ENCODE assay signal across 14 cellular contexts in the genomic region with DNA sequence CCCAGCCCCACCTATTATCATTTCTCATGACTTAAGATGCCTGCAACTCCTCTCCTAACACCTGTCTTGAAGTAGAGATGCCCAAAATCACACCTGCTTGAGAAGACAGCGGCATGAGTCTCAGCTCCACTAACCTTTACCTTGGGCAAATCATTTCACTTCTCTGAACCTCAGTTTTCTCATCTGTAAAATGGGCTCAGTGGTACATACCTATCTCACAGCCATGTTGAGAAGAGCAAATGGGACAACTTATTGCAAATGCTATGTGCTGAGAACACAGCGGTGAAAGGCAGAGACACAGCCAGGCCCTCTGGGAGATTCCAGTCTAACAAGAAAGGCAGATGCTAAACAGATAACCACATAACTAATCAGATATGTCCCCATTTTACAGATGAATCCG. TPM values are rescaled to one million over a fixed set of nuclear protein-coding genes. Genes with fewer than 3 reads are reported as not detected.
DNase-seq lines count a peak whose midpoint lies in the region; ATAC-seq, FAIRE-seq and TF ChIP-seq lines count a peak whose summit lies in the region.
"Had no signal": no experiment of that assay in that cellular context is flagged by ENCODE, and none has a peak within 500 bp of the region (broad histone marks: within the 10 kb centered on the region; RNA-seq: fewer than 3 reads in every experiment).

No MANE protein-coding gene starts in this region.

- no peak for TF ChIP-seq RAD21 in HepG2 (CRISPR knock-in tag; IDR thresholded peaks at IDR 0.05)

- TF ChIP-seq POLR2A in HepG2 (IDR thresholded peaks at IDR 0.05; ENCODE audit: insufficient read depth in 1 of 2, low read depth in 2 of 2, low read length in 2 of 2): peak in 1 of 2 experiments; percentile 20; a peak in 1 of 4 replicates

- peaks cover 0 to under 1% (median 0%) of the 10 kb centered on the region in 3 donors for H3K36me3 Mint-ChIP-seq in CD8-positive, alpha-beta memory T cell
- H3K36me3 Mint-ChIP-seq in Caco-2 (ENCODE audit: insufficient read depth, unreplicated experiment): peaks cover 15% of the 10 kb centered on the region
- H3K36me3 Mint-ChIP-seq: CD8-positive, alpha-beta T cell had no signal

- CTCF ChIA-PET in HepG2 (lab: Yijun Ruan, JAX; ENCODE audit: low intra/inter-chr PET ratio, low total read pairs) (no interaction called here), Caco-2 (lab: Charles Lee) (no interaction called here)
- CTCF ChIA-PET in CD8-positive, alpha-beta memory T cell (lab: Charles Lee): interaction anchor here (0.9 kb wide), 1 partner anchor 10 kb away, joined by 4 read pairs; no protein-coding TSS in a partner anchor

- no peak for TF ChIP-seq EP300 in HepG2 (IDR thresholded peaks at IDR 0.05; ENCODE audit: low read depth in 2 of 2, low read length in 2 of 2)
- TF ChIP-seq EP300 in HepG2 (CRISPR knock-in tag; IDR thresholded peaks at IDR 0.05; ENCODE audit: borderline replicate concordance): no peak

- TF ChIP-seq CTCF in colonic mucosa (IDR thresholded peaks at IDR 0.05): no peak
- TF ChIP-seq CTCF in HepG2 (CRISPR knock-in tag; IDR thresholded peaks at IDR 0.05): no peak
- no peak for TF ChIP-seq CTCF in Caco-2 (IDR thresholded peaks at IDR 0.05; ENCODE audit: insufficient read depth in 1 of 2, low read depth in 1 of 2, low read length in 1 of 2, severe bottlenecking in 1 of 2, unreplicated experiment in 1 of 2)

- no peak overlapping the region for H3K4me2 ChIP-seq in HepG2 (ENCODE audit: low read depth, low read length)

- 97% methylated on average over 3 of the region's 3 CpGs for WGBS in HepG2 (ENCODE audit: low lambda C conversion rate)

- peaks cover under 1% of the 10 kb centered on the region for H3K79me2 ChIP-seq in HepG2 (ENCODE audit: insufficient read depth, low read length)

- no peak for FAIRE-seq in HepG2 (lab: Jason Lieb, UNC)
- FAIRE-seq: GM19239, HTR-8/SVneo had no signal

- no peaks in the 10 kb centered on the region for H3K9me3 Mint-ChIP-seq in CD8-positive, alpha-beta memory T cell
- no peaks in the 10 kb centered on the region for H3K9me3 Mint-ChIP-seq in Caco-2 (ENCODE audit: unreplicated experiment)
- H3K9me3 Mint-ChIP-seq: CD8-positive, alpha-beta T cell; HFFc6 had no signal

- ATAC-seq in HepG2 (no peak), HG03342 (IDR thresholded peaks at IDR 0.05; ENCODE audit: unreplicated experiment) (no peak)
- ATAC-seq: CD8-positive, alpha-beta T cell had no signal

- H3K27me3 Mint-ChIP-seq in CD8-positive, alpha-beta memory T cell: peaks cover 2 to 17% of the 10 kb centered on the region in 2 donors
- H3K27me3 Mint-ChIP-seq in Caco-2 (ENCODE audit: insufficient read depth, unreplicated experiment): peaks cover 2% of the 10 kb centered on the region

- H3K4me3 Mint-ChIP-seq in CD8-positive, alpha-beta memory T cell: no peak overlapping the region
- no peak overlapping the region for H3K4me3 Mint-ChIP-seq in Caco-2 (ENCODE audit: unreplicated experiment)
- H3K4me3 Mint-ChIP-seq: CD14-positive monocyte; CD8-positive, alpha-beta T cell; HFFc6 had no signal

- DNase-seq in colonic mucosa (no peak), HepG2 (ENCODE audit: low spot score) (no peak), Caco-2 (no peak)
- DNase-seq in CD8-positive, alpha-beta memory T cell: no peak
- DNase-seq: CD8-positive, alpha-beta T cell; DMS53; GF-D8; HCEC 1CT; HFFc6 had no signal

- H3K27me3 ChIP-seq in colonic mucosa (no peaks in the 10 kb centered on the region), HepG2 (ENCODE audit: control insufficient read depth in 1 of 2, insufficient read depth in 2 of 2, low read length in 2 of 2) (no peaks in the 10 kb centered on the region; a peak in 1 of 5 replicates), subcutaneous abdominal adipose tissue (ENCODE audit: control insufficient read depth in 5 of 5, insufficient read depth in 4 of 5, low read length in 5 of 5) (no peaks in the 10 kb centered on the region), Caco-2 (replicated peaks; ENCODE audit: control insufficient read depth, insufficient read depth, low read length) (no peaks in the 10 kb centered on the region; the same call in 1 of the 2 replicates)
- no peaks in the 10 kb centered on the region for H3K27me3 ChIP-seq in CD8-positive, alpha-beta memory T cell (ENCODE audit: insufficient read depth, low read length, poor library complexity, severe bottlenecking)

- H3K4me3 ChIP-seq in colonic mucosa: no peak overlapping the region
- H3K4me3 ChIP-seq in HepG2 (replicated peaks in 1 of 3; ENCODE audit: insufficient read depth in 1 of 3, low read depth in 2 of 3, low read length in 3 of 3): no peak overlapping the region
- H3K4me3 ChIP-seq in subcutaneous abdominal adipose tissue (ENCODE audit: low read depth in 1 of 5, low read length in 5 of 5): no peak overlapping the region
- H3K4me3 ChIP-seq in CD8-positive, alpha-beta memory T cell (ENCODE audit: low read length): no peak overlapping the region
- H3K4me3 ChIP-seq in Caco-2 (ENCODE audit: low read depth, low read length): no peak overlapping the region

- peaks cover 15% of the 10 kb centered on the region for H4K20me1 ChIP-seq in HepG2 (ENCODE audit: insufficient read depth, low read length)

- H3K36me3 ChIP-seq in colonic mucosa: no peaks in the 10 kb centered on the region
- H3K36me3 ChIP-seq in HepG2 (replicated peaks in 1 of 2; ENCODE audit: control insufficient read depth in 1 of 2, insufficient read depth in 2 of 2, low read length in 2 of 2): peaks cover 1 to 4% of the 10 kb centered on the region in 2 experiments; a peak in 1 of 5 replicates
- peaks cover 0 to 3% (median 0%) of the 10 kb centered on the region in 5 donors for H3K36me3 ChIP-seq in subcutaneous abdominal adipose tissue (ENCODE audit: control insufficient read depth in 5 of 5, insufficient read depth in 5 of 5, low read length in 5 of 5)
- H3K36me3 ChIP-seq in CD8-positive, alpha-beta memory T cell (ENCODE audit: insufficient read depth, low read length): no peaks in the 10 kb centered on the region
- H3K36me3 ChIP-seq in Caco-2 (ENCODE audit: control insufficient read depth, insufficient read depth, low read length): no peaks in the 10 kb centered on the region; the same call in 1 of the 2 replicates

- intact Hi-C loops in colonic mucosa (cut with DNase I): no loop called here
- intact Hi-C loops in HepG2 (cut with micrococcal nuclease; ENCODE audit: unreplicated experiment): no loop called here
- intact Hi-C loops in Caco-2 (cut with micrococcal nuclease; ENCODE audit: unreplicated experiment): no loop called here

- no peaks in the 10 kb centered on the region for H3K4me1 Mint-ChIP-seq in CD8-positive, alpha-beta memory T cell
- H3K4me1 Mint-ChIP-seq in Caco-2 (ENCODE audit: low read depth, unreplicated experiment): no peaks in the 10 kb centered on the region

- H3K9ac ChIP-seq in colonic mucosa (ENCODE audit: low read depth in 2 of 2, low read length in 2 of 2) (peak overlapping the region in 1 of 2 donors; percentile 73), HepG2 (ENCODE audit: insufficient read depth, low read depth, low read length) (no peak overlapping the region), subcutaneous abdominal adipose tissue (ENCODE audit: low read length in 5 of 5) (no peak overlapping the region)

- H3K27ac ChIP-seq in colonic mucosa (peak overlapping the region; percentile 55), HepG2 (ENCODE audit: extremely low read length, insufficient read depth, low read length) (no peak overlapping the region), subcutaneous abdominal adipose tissue (ENCODE audit: low read depth, low read length) (peak overlapping the region; percentile 90)
- H3K27ac ChIP-seq in CD8-positive, alpha-beta memory T cell (ENCODE audit: low read depth, low read length): no peak overlapping the region

- POLR2A ChIA-PET in HepG2 (lab: Yijun Ruan, JAX): interaction anchor here (11.4 kb wide), 1 partner anchor 32 kb away, joined by 141 read pairs; no protein-coding TSS in a partner anchor
- POLR2A ChIA-PET in CD8-positive, alpha-beta memory T cell (lab: Charles Lee): no interaction called here
- POLR2A ChIA-PET in Caco-2 (lab: Charles Lee): interaction anchor here (0.5 to 0.8 kb wide), 3 partner anchors 30 to 443 kb away, joined by 3 to 17 read pairs (median 4); no protein-coding TSS in a partner anchor

- in situ Hi-C loops in HepG2 (cut with HindIII; ENCODE audit: extremely low pct_ligation_motif_present, low pct_unique_long_range_greater_than_20kb): no loop called here

- peaks cover 18% of the 10 kb centered on the region for H3K4me1 ChIP-seq in colonic mucosa
- H3K4me1 ChIP-seq in HepG2 (ENCODE audit: insufficient read depth, low read length): peaks cover 29% of the 10 kb centered on the region
- peaks cover 5 to 63% (median 58%) of the 10 kb centered on the region in 5 donors for H3K4me1 ChIP-seq in subcutaneous abdominal adipose tissue (ENCODE audit: control insufficient read depth in 5 of 5, insufficient read depth in 5 of 5, low read length in 5 of 5)
- H3K4me1 ChIP-seq in CD8-positive, alpha-beta memory T cell (ENCODE audit: insufficient read depth, low read length): no peaks in the 10 kb centered on the region
- 0 out of 2 replicates have a peak, but pooled peaks cover 4% of the 10 kb centered on the region for H3K4me1 ChIP-seq in Caco-2

- no peak overlapping the region for H3K27ac Mint-ChIP-seq in CD8-positive, alpha-beta memory T cell
- no peak overlapping the region for H3K27ac Mint-ChIP-seq in Caco-2 (ENCODE audit: unreplicated experiment)
- H3K27ac Mint-ChIP-seq: CD8-positive, alpha-beta T cell; HFFc6 had no signal

- H2AFZ ChIP-seq in HepG2 (ENCODE audit: low read length): no peak overlapping the region

- no TSS peak for BruUV-seq in HepG2 (replicated peaks; lab: Mats Ljungman, UMichigan)
- BruUV-seq in Caco-2 (replicated peaks; lab: Mats Ljungman, UMichigan): no TSS peak

- H3K9me3 ChIP-seq in colonic mucosa (no peaks in the 10 kb centered on the region), HepG2 (ENCODE audit: low read length) (no peaks in the 10 kb centered on the region), subcutaneous abdominal adipose tissue (ENCODE audit: control insufficient read depth in 5 of 5, low read length in 5 of 5) (no peaks in the 10 kb centered on the region), Caco-2 (no peaks in the 10 kb centered on the region)
- H3K9me3 ChIP-seq in CD8-positive, alpha-beta memory T cell (ENCODE audit: low read length): no peaks in the 10 kb centered on the region

RNA-seq across cellular contexts. Expression of gene TST, which starts 7.8 kb away (rescaled TPM):
- total RNA-seq in colonic mucosa (100 to 1,000 TPM; 410 to 474 TPM), HepG2 (2016; rRNA removed; fragmentation: Illumina TruSeq; extraction: Trizol) (44.1 and 44.6 TPM in 2 replicates), Caco-2 (2022) (37.0 and 44.9 TPM in 2 replicates)
- 13.7 and 15.5 TPM in 2 replicates for total RNA-seq in HepG2 (2016; cell fraction: cytosol; rRNA removed; fragmentation: Illumina TruSeq; extraction: Trizol; ENCODE audit: low read depth)
- total RNA-seq in HepG2 (2016; cell fraction: insoluble cytoplasmic fraction; rRNA removed; fragmentation: Illumina TruSeq; extraction: Trizol): 40.1 and 44.0 TPM in 2 replicates
- 17.1 and 24.3 TPM in 2 replicates for total RNA-seq in HepG2 (2016; cell fraction: membrane; rRNA removed; fragmentation: Illumina TruSeq; extraction: Trizol)
- 22.6 and 23.7 TPM in 2 replicates for total RNA-seq in HepG2 (2016; cell fraction: nucleus; rRNA removed; fragmentation: Illumina TruSeq; extraction: Trizol)
- polyA plus RNA-seq in HepG2 (2011; rRNA removed): 63.6 and 86.4 TPM in 2 replicates
- 76.5 and 98.4 TPM in 2 replicates for polyA plus RNA-seq in HepG2 (2011; cell fraction: cytosol; rRNA removed)
- 54.5 and 63.2 TPM in 2 replicates for polyA plus RNA-seq in HepG2 (2011; cell fraction: nucleus; rRNA removed)
- polyA plus RNA-seq in HepG2 (2012): 53.9 and 67.5 TPM in 2 replicates
- 13.5 and 13.9 TPM in 2 replicates for polyA plus RNA-seq in HepG2 (2016; cell fraction: cytosol; fragmentation: Illumina TruSeq; extraction: Trizol; ENCODE audit: low read depth)
- polyA plus RNA-seq in HepG2 (2016; cell fraction: insoluble cytoplasmic fraction; fragmentation: Illumina TruSeq; extraction: Trizol; ENCODE audit: low read depth): 41.1 and 43.9 TPM in 2 replicates
- polyA plus RNA-seq in HepG2 (2016; cell fraction: membrane; fragmentation: Illumina TruSeq; extraction: Trizol; ENCODE audit: low read depth): 14.3 and 18.2 TPM in 2 replicates
- 31.5 and 36.8 TPM in 2 replicates for polyA plus RNA-seq in HepG2 (2016; cell fraction: nucleus; fragmentation: Illumina TruSeq; extraction: Trizol; ENCODE audit: insufficient read depth, low read depth)
- polyA minus RNA-seq in HepG2 (2011; rRNA and poly(A)+ RNA removed; ENCODE audit: low replicate concordance): 30.9 and 77.7 TPM in 2 replicates
- polyA minus RNA-seq in HepG2 (2011; cell fraction: cytosol; rRNA and poly(A)+ RNA removed): 20.6 and 23.0 TPM in 2 replicates
- polyA minus RNA-seq in HepG2 (2011; cell fraction: nucleus; rRNA and poly(A)+ RNA removed): 24.1 and 24.4 TPM in 2 replicates
- total RNA-seq in CD8-positive, alpha-beta memory T cell: 1 to 10 TPM; 3.7 to 5.1 TPM
- polyA plus RNA-seq in CD8-positive, alpha-beta memory T cell: 0.75 TPM
- total RNA-seq: CD8-positive, alpha-beta T cell had no signal

RNA-seq across cellular contexts. Expression of gene MPST, which starts 8.1 kb away (rescaled TPM):
- total RNA-seq in colonic mucosa (100 to 1,000 TPM; 217 to 259 TPM), HepG2 (2016; rRNA removed; fragmentation: Illumina TruSeq; extraction: Trizol) (94.8 and 133 TPM in 2 replicates), Caco-2 (2022) (81.8 and 83.7 TPM in 2 replicates)
- 214 and 241 TPM in 2 replicates for total RNA-seq in HepG2 (2016; cell fraction: cytosol; rRNA removed; fragmentation: Illumina TruSeq; extraction: Trizol; ENCODE audit: low read depth)
- 83.9 and 129 TPM in 2 replicates for total RNA-seq in HepG2 (2016; cell fraction: insoluble cytoplasmic fraction; rRNA removed; fragmentation: Illumina TruSeq; extraction: Trizol)
- total RNA-seq in HepG2 (2016; cell fraction: membrane; rRNA removed; fragmentation: Illumina TruSeq; extraction: Trizol): 236 and 281 TPM in 2 replicates
- 43.0 and 55.9 TPM in 2 replicates for total RNA-seq in HepG2 (2016; cell fraction: nucleus; rRNA removed; fragmentation: Illumina TruSeq; extraction: Trizol)
- 141 and 191 TPM in 2 replicates for polyA plus RNA-seq in HepG2 (2011; rRNA removed)
- 159 and 302 TPM in 2 replicates for polyA plus RNA-seq in HepG2 (2011; cell fraction: cytosol; rRNA removed)
- polyA plus RNA-seq in HepG2 (2011; cell fraction: nucleus; rRNA removed): 297 and 319 TPM in 2 replicates
- polyA plus RNA-seq in HepG2 (2012): 112 and 147 TPM in 2 replicates
- 221 and 245 TPM in 2 replicates for polyA plus RNA-seq in HepG2 (2016; cell fraction: cytosol; fragmentation: Illumina TruSeq; extraction: Trizol; ENCODE audit: low read depth)
- 107 and 116 TPM in 2 replicates for polyA plus RNA-seq in HepG2 (2016; cell fraction: insoluble cytoplasmic fraction; fragmentation: Illumina TruSeq; extraction: Trizol; ENCODE audit: low read depth)
- 209 and 227 TPM in 2 replicates for polyA plus RNA-seq in HepG2 (2016; cell fraction: membrane; fragmentation: Illumina TruSeq; extraction: Trizol; ENCODE audit: low read depth)
- polyA plus RNA-seq in HepG2 (2016; cell fraction: nucleus; fragmentation: Illumina TruSeq; extraction: Trizol; ENCODE audit: insufficient read depth, low read depth): 107 and 117 TPM in 2 replicates
- polyA minus RNA-seq in HepG2 (2011; rRNA and poly(A)+ RNA removed; ENCODE audit: low replicate concordance): 17.7 and 144 TPM in 2 replicates
- 94.1 and 104 TPM in 2 replicates for polyA minus RNA-seq in HepG2 (2011; cell fraction: cytosol; rRNA and poly(A)+ RNA removed)
- polyA minus RNA-seq in HepG2 (2011; cell fraction: nucleus; rRNA and poly(A)+ RNA removed): 39.0 and 46.2 TPM in 2 replicates
- total RNA-seq in CD8-positive, alpha-beta memory T cell: 10 to 100 TPM; 16.6 to 17.8 TPM
- polyA plus RNA-seq in CD8-positive, alpha-beta memory T cell: 20.0 TPM

RNA-seq across cellular contexts. Expression of gene KCTD17, which starts 40.1 kb away (rescaled TPM):
- 10 to 100 TPM; 25.4 to 39.9 TPM for total RNA-seq in colonic mucosa
- total RNA-seq in HepG2 (2016; rRNA removed; fragmentation: Illumina TruSeq; extraction: Trizol): 4.5 and 5.3 TPM in 2 replicates
- total RNA-seq in HepG2 (2016; cell fraction: cytosol; rRNA removed; fragmentation: Illumina TruSeq; extraction: Trizol; ENCODE audit: low read depth): 2.1 and 2.4 TPM in 2 replicates
- 3.3 and 4.9 TPM in 2 replicates for total RNA-seq in HepG2 (2016; cell fraction: insoluble cytoplasmic fraction; rRNA removed; fragmentation: Illumina TruSeq; extraction: Trizol)
- 3.7 and 3.8 TPM in 2 replicates for total RNA-seq in HepG2 (2016; cell fraction: membrane; rRNA removed; fragmentation: Illumina TruSeq; extraction: Trizol)
- total RNA-seq in HepG2 (2016; cell fraction: nucleus; rRNA removed; fragmentation: Illumina TruSeq; extraction: Trizol): 2.9 and 4.4 TPM in 2 replicates
- 11.7 and 17.4 TPM in 2 replicates for polyA plus RNA-seq in HepG2 (2011; rRNA removed)
- polyA plus RNA-seq in HepG2 (2011; cell fraction: cytosol; rRNA removed): 11.0 and 11.5 TPM in 2 replicates
- polyA plus RNA-seq in HepG2 (2011; cell fraction: nucleus; rRNA removed): 52.2 and 53.1 TPM in 2 replicates
- polyA plus RNA-seq in HepG2 (2012): 5.3 and 11.6 TPM in 2 replicates
- 2.5 and 3.1 TPM in 2 replicates for polyA plus RNA-seq in HepG2 (2016; cell fraction: cytosol; fragmentation: Illumina TruSeq; extraction: Trizol; ENCODE audit: low read depth)
- polyA plus RNA-seq in HepG2 (2016; cell fraction: insoluble cytoplasmic fraction; fragmentation: Illumina TruSeq; extraction: Trizol; ENCODE audit: low read depth): 4.6 and 5.0 TPM in 2 replicates
- polyA plus RNA-seq in HepG2 (2016; cell fraction: membrane; fragmentation: Illumina TruSeq; extraction: Trizol; ENCODE audit: low read depth): 2.8 and 4.0 TPM in 2 replicates
- 5.0 and 5.9 TPM in 2 replicates for polyA plus RNA-seq in HepG2 (2016; cell fraction: nucleus; fragmentation: Illumina TruSeq; extraction: Trizol; ENCODE audit: insufficient read depth, low read depth)
- polyA minus RNA-seq in HepG2 (2011; rRNA and poly(A)+ RNA removed; ENCODE audit: low replicate concordance): 0.28 and 24.0 TPM in 2 replicates
- 4.6 and 5.1 TPM in 2 replicates for polyA minus RNA-seq in HepG2 (2011; cell fraction: cytosol; rRNA and poly(A)+ RNA removed)
- 6.8 and 7.3 TPM in 2 replicates for polyA minus RNA-seq in HepG2 (2011; cell fraction: nucleus; rRNA and poly(A)+ RNA removed)
- 10 to 100 TPM; 40.8 to 44.8 TPM for total RNA-seq in CD8-positive, alpha-beta memory T cell
- polyA plus RNA-seq in CD8-positive, alpha-beta memory T cell: 12.9 TPM
- 17.2 and 19.8 TPM in 2 replicates for total RNA-seq in Caco-2 (2022)

Comparison
In these comparisons a context has a peak if more than half of its experiments do, and no peak if none do; other contexts are left out.
1. H3K27ac ChIP-seq: peak in colonic mucosa (single experiment) and subcutaneous abdominal adipose tissue (single experiment); none in HepG2 (single experiment) and CD8-positive, alpha-beta memory T cell (single experiment).